Comparison of ENCODE assay signal across 1 cellular context in the genomic region with DNA sequence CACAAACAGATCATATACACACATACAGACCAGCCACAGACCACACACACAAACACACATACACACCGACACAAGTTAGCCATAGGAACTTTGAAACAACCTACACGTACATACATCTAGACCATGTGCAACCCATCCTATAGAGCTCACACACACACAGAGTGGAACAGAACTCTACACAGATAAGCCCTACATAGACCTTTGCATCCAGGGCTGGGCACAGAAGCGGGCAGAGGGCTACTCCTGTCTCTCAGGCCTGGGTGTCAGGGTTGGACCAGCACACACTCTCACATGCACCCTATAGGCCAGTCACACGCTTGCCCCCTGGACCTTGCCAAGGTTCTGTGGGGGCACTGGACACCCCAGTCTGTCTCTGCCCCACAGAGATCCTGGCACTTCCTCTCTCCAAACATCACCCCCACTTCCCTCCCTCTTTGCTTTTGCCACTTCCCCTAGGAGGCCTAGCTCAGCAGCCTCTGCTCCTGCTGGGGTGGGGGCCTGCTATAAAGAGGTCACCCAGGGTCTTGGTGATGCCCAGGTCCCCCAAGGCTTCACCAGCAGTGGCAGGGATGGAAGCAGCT.
TF ChIP-seq lines count a peak whose summit lies in the region.

No MANE protein-coding gene starts in this region.

TF ChIP-seq in HCT116, 20 proteins besides CTCF, POLR2A, EP300 and RAD21 (continued from another document):
- TF ChIP-seq, protein P1, sequence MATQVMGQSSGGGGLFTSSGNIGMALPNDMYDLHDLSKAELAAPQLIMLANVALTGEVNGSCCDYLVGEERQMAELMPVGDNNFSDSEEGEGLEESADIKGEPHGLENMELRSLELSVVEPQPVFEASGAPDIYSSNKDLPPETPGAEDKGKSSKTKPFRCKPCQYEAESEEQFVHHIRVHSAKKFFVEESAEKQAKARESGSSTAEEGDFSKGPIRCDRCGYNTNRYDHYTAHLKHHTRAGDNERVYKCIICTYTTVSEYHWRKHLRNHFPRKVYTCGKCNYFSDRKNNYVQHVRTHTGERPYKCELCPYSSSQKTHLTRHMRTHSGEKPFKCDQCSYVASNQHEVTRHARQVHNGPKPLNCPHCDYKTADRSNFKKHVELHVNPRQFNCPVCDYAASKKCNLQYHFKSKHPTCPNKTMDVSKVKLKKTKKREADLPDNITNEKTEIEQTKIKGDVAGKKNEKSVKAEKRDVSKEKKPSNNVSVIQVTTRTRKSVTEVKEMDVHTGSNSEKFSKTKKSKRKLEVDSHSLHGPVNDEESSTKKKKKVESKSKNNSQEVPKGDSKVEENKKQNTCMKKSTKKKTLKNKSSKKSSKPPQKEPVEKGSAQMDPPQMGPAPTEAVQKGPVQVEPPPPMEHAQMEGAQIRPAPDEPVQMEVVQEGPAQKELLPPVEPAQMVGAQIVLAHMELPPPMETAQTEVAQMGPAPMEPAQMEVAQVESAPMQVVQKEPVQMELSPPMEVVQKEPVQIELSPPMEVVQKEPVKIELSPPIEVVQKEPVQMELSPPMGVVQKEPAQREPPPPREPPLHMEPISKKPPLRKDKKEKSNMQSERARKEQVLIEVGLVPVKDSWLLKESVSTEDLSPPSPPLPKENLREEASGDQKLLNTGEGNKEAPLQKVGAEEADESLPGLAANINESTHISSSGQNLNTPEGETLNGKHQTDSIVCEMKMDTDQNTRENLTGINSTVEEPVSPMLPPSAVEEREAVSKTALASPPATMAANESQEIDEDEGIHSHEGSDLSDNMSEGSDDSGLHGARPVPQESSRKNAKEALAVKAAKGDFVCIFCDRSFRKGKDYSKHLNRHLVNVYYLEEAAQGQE (IDR thresholded peaks at IDR 0.05; ENCODE audit: low read depth): no peak
- TF ChIP-seq FOSL1 (IDR thresholded peaks at IDR 0.05; ENCODE audit: low read depth) (no peak), ZFX (IDR thresholded peaks at IDR 0.05) (no peak), ZNF274 (IDR thresholded peaks at IDR 0.05; ENCODE audit: low read depth, low read length) (no peak), TCF7L2 (IDR thresholded peaks at IDR 0.05; ENCODE audit: borderline replicate concordance, extremely low read depth, insufficient read depth, insufficient read length) (no peak)
